Comparison of ENCODE assay signal across 8 cellular contexts in genomic region chr11:86182976-86183584, GRCh38.
DNase-seq lines count a peak whose midpoint lies in the region; ATAC-seq, FAIRE-seq and TF ChIP-seq lines count a peak whose summit lies in the region.

No MANE protein-coding gene starts in this region.

- peak; percentile 75 for ATAC-seq in GM21528 (IDR thresholded peaks at IDR 0.05; ENCODE audit: low FRiP score, unreplicated experiment)

- FAIRE-seq in small intestine (lab: Jason Lieb, UNC), result no peak

- H3K27me3 ChIP-seq in small intestine (ENCODE audit: control insufficient read depth in 2 of 2, insufficient read depth in 2 of 2, low read length in 2 of 2), result no peaks in the 10 kb centered on the region

- no peak overlapping the region for H3K4me3 ChIP-seq in small intestine (ENCODE audit: low read depth in 1 of 2, low read length in 2 of 2)

- H3K27ac ChIP-seq in small intestine (ENCODE audit: low read depth in 1 of 2, low read length in 1 of 2), result peak overlapping the region in 1 of 2 donors; percentile 60

- H3K9me3 ChIP-seq in small intestine (ENCODE audit: control insufficient read depth, low read depth), result no peaks in the 10 kb centered on the region

- peak; percentile 58 for DNase-seq in ELR (ENCODE audit: low read depth)
- peak; percentile 37 for DNase-seq in activated T-cell treated with anti-CD3 and anti-CD28 coated beads, Interleukin-2, amount 50 U/mL, for 1 hour
- peak; percentile 89 for DNase-seq in small intestine
- no peak for DNase-seq in NCI-H1694 (lab: John Stamatoyannopoulos, UW)
- DNase-seq in NCI-H1105 (lab: John Stamatoyannopoulos, UW), result no peak
- DNase-seq in NCI-H345 treated with DMSO at 0.1 percent for 48 hours (lab: John Stamatoyannopoulos, UW; ENCODE audit: unreplicated experiment), result no peak

- TF ChIP-seq RAD21 in Ishikawa (IDR thresholded peaks at IDR 0.05; ENCODE audit: low read depth), result no peak

- peaks cover 8 to 13% of the 10 kb centered on the region in 2 donors for H3K4me1 ChIP-seq in small intestine (ENCODE audit: control insufficient read depth in 2 of 2, insufficient read depth in 1 of 2, low read depth in 1 of 2, low read length in 1 of 2)

- 32 to 50% (median 45%) methylated on average over 8 of the region's 8 CpGs for WGBS in small intestine, 3 donors

- no peak for TF ChIP-seq EP300 in Ishikawa (IDR thresholded peaks at IDR 0.05; ENCODE audit: borderline replicate concordance)

- H3K36me3 ChIP-seq in small intestine (ENCODE audit: control insufficient read depth in 2 of 2, insufficient read depth in 2 of 2, low read length in 2 of 2), result no peaks in the 10 kb centered on the region

TF ChIP-seq in Ishikawa, 13 proteins besides CTCF, POLR2A, EP300 and RAD21:
- TF ChIP-seq CEBPB (IDR thresholded peaks at IDR 0.05) (no peak), NFIC (IDR thresholded peaks at IDR 0.05) (peak; percentile 82), ZBTB7A (IDR thresholded peaks at IDR 0.05; ENCODE audit: low read depth) (no peak), YY1 (IDR thresholded peaks at IDR 0.05; ENCODE audit: low read depth) (no peak), TCF12 (IDR thresholded peaks at IDR 0.05; ENCODE audit: low read depth) (0 out of 2 replicates have a peak, but pooled peaks have one; percentile 16), CREB1 (IDR thresholded peaks at IDR 0.05; ENCODE audit: low read depth) (no peak), TEAD4 (IDR thresholded peaks at IDR 0.05) (peak; percentile 83), MAX (IDR thresholded peaks at IDR 0.05) (peak; percentile 65), EGR1 (IDR thresholded peaks at IDR 0.05) (no peak), FOXM1 (IDR thresholded peaks at IDR 0.05; ENCODE audit: borderline replicate concordance, low read depth) (no peak), TAF1 (IDR thresholded peaks at IDR 0.05; ENCODE audit: low read depth) (no peak)
- TF ChIP-seq, protein P1, sequence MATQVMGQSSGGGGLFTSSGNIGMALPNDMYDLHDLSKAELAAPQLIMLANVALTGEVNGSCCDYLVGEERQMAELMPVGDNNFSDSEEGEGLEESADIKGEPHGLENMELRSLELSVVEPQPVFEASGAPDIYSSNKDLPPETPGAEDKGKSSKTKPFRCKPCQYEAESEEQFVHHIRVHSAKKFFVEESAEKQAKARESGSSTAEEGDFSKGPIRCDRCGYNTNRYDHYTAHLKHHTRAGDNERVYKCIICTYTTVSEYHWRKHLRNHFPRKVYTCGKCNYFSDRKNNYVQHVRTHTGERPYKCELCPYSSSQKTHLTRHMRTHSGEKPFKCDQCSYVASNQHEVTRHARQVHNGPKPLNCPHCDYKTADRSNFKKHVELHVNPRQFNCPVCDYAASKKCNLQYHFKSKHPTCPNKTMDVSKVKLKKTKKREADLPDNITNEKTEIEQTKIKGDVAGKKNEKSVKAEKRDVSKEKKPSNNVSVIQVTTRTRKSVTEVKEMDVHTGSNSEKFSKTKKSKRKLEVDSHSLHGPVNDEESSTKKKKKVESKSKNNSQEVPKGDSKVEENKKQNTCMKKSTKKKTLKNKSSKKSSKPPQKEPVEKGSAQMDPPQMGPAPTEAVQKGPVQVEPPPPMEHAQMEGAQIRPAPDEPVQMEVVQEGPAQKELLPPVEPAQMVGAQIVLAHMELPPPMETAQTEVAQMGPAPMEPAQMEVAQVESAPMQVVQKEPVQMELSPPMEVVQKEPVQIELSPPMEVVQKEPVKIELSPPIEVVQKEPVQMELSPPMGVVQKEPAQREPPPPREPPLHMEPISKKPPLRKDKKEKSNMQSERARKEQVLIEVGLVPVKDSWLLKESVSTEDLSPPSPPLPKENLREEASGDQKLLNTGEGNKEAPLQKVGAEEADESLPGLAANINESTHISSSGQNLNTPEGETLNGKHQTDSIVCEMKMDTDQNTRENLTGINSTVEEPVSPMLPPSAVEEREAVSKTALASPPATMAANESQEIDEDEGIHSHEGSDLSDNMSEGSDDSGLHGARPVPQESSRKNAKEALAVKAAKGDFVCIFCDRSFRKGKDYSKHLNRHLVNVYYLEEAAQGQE (IDR thresholded peaks at IDR 0.05; ENCODE audit: low read depth), result no peak
- TF ChIP-seq, protein P2, sequence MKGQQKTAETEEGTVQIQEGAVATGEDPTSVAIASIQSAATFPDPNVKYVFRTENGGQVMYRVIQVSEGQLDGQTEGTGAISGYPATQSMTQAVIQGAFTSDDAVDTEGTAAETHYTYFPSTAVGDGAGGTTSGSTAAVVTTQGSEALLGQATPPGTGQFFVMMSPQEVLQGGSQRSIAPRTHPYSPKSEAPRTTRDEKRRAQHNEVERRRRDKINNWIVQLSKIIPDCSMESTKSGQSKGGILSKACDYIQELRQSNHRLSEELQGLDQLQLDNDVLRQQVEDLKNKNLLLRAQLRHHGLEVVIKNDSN (IDR thresholded peaks at IDR 0.05), result no peak

Comparison
In these comparisons a context has a peak if more than half of its experiments do, and no peak if none do; other contexts are left out.
1. DNase-seq: peak in ELR (single experiment), activated T-cell treated with anti-CD3 and anti-CD28 coated beads, Interleukin-2, amount 50 U/mL, for 1 hour (single experiment) and small intestine (single experiment); none in NCI-H1694 (single experiment), NCI-H1105 (single experiment) and NCI-H345 treated with DMSO at 0.1 percent for 48 hours (single experiment).